Comparison of ENCODE assay signal across 7 cellular contexts in the genomic region with DNA sequence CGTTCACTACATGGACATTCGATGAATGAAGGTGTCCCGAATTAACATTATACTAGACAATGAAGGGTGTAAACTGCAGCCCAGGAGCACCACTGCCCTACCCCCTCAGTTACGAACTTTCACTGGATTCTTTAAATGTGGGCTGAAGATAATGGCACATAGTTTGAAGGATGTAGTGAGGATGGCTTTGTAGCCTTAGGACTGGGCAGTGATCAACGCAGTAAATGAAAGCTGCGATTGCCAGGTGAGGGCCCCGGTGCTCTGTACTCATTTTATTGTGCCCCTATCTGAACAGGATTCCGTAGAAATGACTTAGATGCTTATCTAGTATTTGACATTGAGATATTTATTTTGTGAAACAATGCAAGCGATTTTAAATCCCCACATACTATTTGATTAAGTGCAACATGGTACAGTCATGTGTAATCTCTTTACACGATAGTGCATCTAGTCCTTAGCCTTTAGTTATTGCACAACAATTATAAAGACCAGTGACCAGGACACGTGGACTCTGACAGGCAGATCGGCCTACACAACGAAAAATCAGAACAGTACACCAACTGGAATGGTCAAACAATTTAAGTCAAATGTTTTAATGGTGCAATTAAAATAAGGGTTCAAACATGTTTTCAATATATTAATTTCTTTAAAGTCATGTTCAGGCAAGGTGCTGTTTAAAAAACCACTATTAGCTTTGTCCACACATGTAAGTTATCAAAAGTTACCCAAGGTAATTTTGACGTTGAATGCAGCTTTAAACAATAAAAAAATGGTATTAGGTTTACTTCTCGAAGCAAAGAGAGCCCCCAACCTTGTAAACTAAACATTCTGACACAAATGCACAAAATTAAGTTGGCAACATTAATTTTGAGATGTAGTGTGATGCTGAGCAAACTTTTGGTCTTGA. TPM values are rescaled to one million over a fixed set of nuclear protein-coding genes. Genes with fewer than 3 reads are reported as not detected.
DNase-seq lines count a peak whose midpoint lies in the region; ATAC-seq, FAIRE-seq and TF ChIP-seq lines count a peak whose summit lies in the region.

No MANE protein-coding gene starts in this region.

- H3K4me1 ChIP-seq in duodenal mucosa (ENCODE audit: control insufficient read depth in 1 of 2, insufficient read depth in 2 of 2, low read length in 2 of 2), result peaks cover 19 to 22% of the 10 kb centered on the region in 2 donors
- peaks cover 3% of the 10 kb centered on the region for H3K4me1 ChIP-seq in prostate gland (replicated peaks)

- FAIRE-seq in GM12892 (lab: Jason Lieb, UNC) (no peak), D721Med (lab: Jason Lieb, UNC) (no peak)

- TF ChIP-seq CTCF in prostate gland (IDR thresholded peaks at IDR 0.05) (peak in 1 of 4 experiments; percentile 7), D721Med (IDR thresholded peaks at IDR 0.05; ENCODE audit: insufficient read depth, missing control alignments) (no peak)

- DNase-seq in GM12892 (ENCODE audit: insufficient read length) (no peak), NCI-H146 treated with DMSO at 0.1 percent for 48 hours (lab: John Stamatoyannopoulos, UW; ENCODE audit: unreplicated experiment) (peak; percentile 31), prostate gland (ENCODE audit: low spot score) (no peak), D721Med (ENCODE audit: insufficient read length, low spot score) (no peak), hepatic stellate cell (ENCODE audit: low spot score) (no peak)

- TF ChIP-seq POLR2A in GM12892 (IDR thresholded peaks at IDR 0.05; ENCODE audit: low read depth, low read length) (peak; percentile 15), prostate gland (IDR thresholded peaks at IDR 0.05) (no peak)

- no peak for ATAC-seq in GM21529 (IDR thresholded peaks at IDR 0.05; ENCODE audit: unreplicated experiment)

- peaks cover 3 to 5% of the 10 kb centered on the region in 2 donors for H3K36me3 ChIP-seq in duodenal mucosa (ENCODE audit: control insufficient read depth in 1 of 2, insufficient read depth in 2 of 2, low read length in 2 of 2)
- H3K36me3 ChIP-seq in prostate gland, result no peaks in the 10 kb centered on the region

- H3K27me3 ChIP-seq in duodenal mucosa (ENCODE audit: control insufficient read depth in 1 of 2, insufficient read depth in 2 of 2, low read length in 2 of 2), result no peaks in the 10 kb centered on the region
- H3K27me3 ChIP-seq in prostate gland (replicated peaks; ENCODE audit: insufficient read depth), result no peaks in the 10 kb centered on the region

- peak overlapping the region; percentile 89 for H3K27ac ChIP-seq in duodenal mucosa (ENCODE audit: low read depth, low read length)
- H3K27ac ChIP-seq in prostate gland, result peak overlapping the region; percentile 92 to 99

- H3K9me3 ChIP-seq in duodenal mucosa (ENCODE audit: control insufficient read depth in 1 of 2, low read length in 2 of 2) (no peaks in the 10 kb centered on the region), prostate gland (no peaks in the 10 kb centered on the region)

- 10% methylated on average over 15 of the region's 15 CpGs for WGBS in prostate gland

- H3K4me3 ChIP-seq in duodenal mucosa (ENCODE audit: low read depth in 1 of 2, low read length in 2 of 2), result peak overlapping the region; percentile 80 to 94
- H3K4me3 ChIP-seq in prostate gland, result peak overlapping the region; percentile 68 to 83

- peak overlapping the region; percentile 93 to 97 for H3K9ac ChIP-seq in duodenal mucosa (ENCODE audit: low read depth in 1 of 2, low read length in 2 of 2)

- intact Hi-C loops in prostate gland (cut with DNase I), result loop anchor here (5.0 kb wide), 1 partner anchor 115 kb away; the partner anchor contains the start of gene TEX2

RNA-seq across cellular contexts. Expression of gene ERN1, which starts 17.4 kb away (rescaled TPM):
- polyA plus RNA-seq in GM12892 (2012; ENCODE audit: missing spikeins), result 7.7 TPM
- 10 to 100 TPM; 14.4 to 21.4 TPM for total RNA-seq in prostate gland
